Comparison of ENCODE assay signal across 19 cellular contexts in genomic region chr11:72672839-72673238, GRCh38. TPM values are rescaled to one million over a fixed set of nuclear protein-coding genes. Genes with fewer than 3 reads are reported as not detected.
A peak's percentile ranks its signal among the peaks of the same experiment; 100 is the strongest.
DNase-seq lines count a peak whose midpoint lies in the region; ATAC-seq and TF ChIP-seq lines count a peak whose summit lies in the region.
"Had no signal": no experiment of that assay in that cellular context is flagged by ENCODE, and none has a peak within 500 bp of the region (broad histone marks: within the 10 kb centered on the region; RNA-seq: fewer than 3 reads in every experiment).

No MANE protein-coding gene starts in this region.

- peaks cover 20% of the 10 kb centered on the region for H3K27me3 Mint-ChIP-seq in brain

- H3K36me3 Mint-ChIP-seq in brain, result no peaks in the 10 kb centered on the region
- H3K36me3 Mint-ChIP-seq: CD4-positive, CD25-positive, alpha-beta regulatory T cell had no signal

- peak overlapping the region; percentile 60 to 86 (median 75) for H3K4me3 Mint-ChIP-seq in brain
- H3K4me3 Mint-ChIP-seq: CD4-positive, CD25-positive, alpha-beta regulatory T cell had no signal

- H3K4me1 Mint-ChIP-seq in brain, result peaks cover 82% of the 10 kb centered on the region

- H3K27ac Mint-ChIP-seq in brain, result peak overlapping the region in 4 of 5 experiments; percentile 31 to 99 (median 80)
- H3K27ac Mint-ChIP-seq: CD4-positive, CD25-positive, alpha-beta regulatory T cell had no signal

- TF ChIP-seq CTCF in brain (conservative IDR thresholded peaks at IDR 0.05), result no peak

- peak; percentile 45 for DNase-seq in CD1c-positive myeloid dendritic cell (ENCODE audit: extremely low spot score)
- DNase-seq in inferior parietal cortex (ENCODE audit: extremely low spot score), result peak; percentile 15
- no peak for DNase-seq in SKM-1 treated with dmso at 0.1 percent for 144 hours (lab: John Stamatoyannopoulos, UW; ENCODE audit: unreplicated experiment)
- no peak for DNase-seq in stimulated activated naive CD8-positive, alpha-beta T cell treated with anti-CD3 and anti-CD28 coated beads, Interleukin-15, Interleukin-2, amounts not matched to agents 100 U/mL and 50 U/mL, for 24 hours
- no peak for DNase-seq in DMS79 (lab: John Stamatoyannopoulos, UW)
- DNase-seq in left lobe of liver (ENCODE audit: low spot score), result no peak
- DNase-seq: CD4-positive, CD25-positive, alpha-beta regulatory T cell; GOT3; NCI-H1105; NCI-H2029 treated with DMSO at 0.1 percent for 48 hours; NCI-H226; NCI-H510A treated with DMSO at 0.1 percent for 48 hours; NCI-H748 treated with DMSO at 0.1 percent for 48 hours; NK-92 treated with Interleukin-12 subunit alpha and Interleukin-12 subunit beta, amount 100 ng/mL, for 24 hours; SIG-M5; SK-N-SH had no signal

- ATAC-seq in stimulated activated naive CD8-positive, alpha-beta T cell treated with anti-CD3 and anti-CD28 coated beads, Interleukin-15, Interleukin-2, amounts not matched to agents 100 U/mL and 50 U/mL, for 24 hours, result no peak
- no peak for ATAC-seq in left lobe of liver
- ATAC-seq: HCT116 had no signal

- H3K9me3 Mint-ChIP-seq in brain, result peaks cover 0 to 1% (median 0%) of the 10 kb centered on the region in 5 experiments

RNA-seq across cellular contexts. Expression of gene PDE2A, which starts 1.4 kb away (rescaled TPM):
- 26.1 TPM for polyA plus RNA-seq in brain (ENCODE audit: insufficient read depth, low read depth, low replicate concordance)
- total RNA-seq in left lobe of liver, result 20.3 TPM
- polyA plus RNA-seq: CD4-positive, CD25-positive, alpha-beta regulatory T cell; IgD-negative memory B cell had no signal

Comparison
In these comparisons a context has a peak if more than half of its experiments do, and no peak if none do; other contexts are left out.
1. DNase-seq: peak in CD1c-positive myeloid dendritic cell (single experiment) and inferior parietal cortex (single experiment); none in SKM-1 treated with dmso at 0.1 percent for 144 hours (single experiment), stimulated activated naive CD8-positive, alpha-beta T cell treated with anti-CD3 and anti-CD28 coated beads, Interleukin-15, Interleukin-2, amounts not matched to agents 100 U/mL and 50 U/mL, for 24 hours (single experiment), DMS79 (single experiment) and left lobe of liver (single experiment).